11 cellular contexts compared by ENCODE assay signal in genomic region chr7:102451371-102452054, GRCh38. TPM values are rescaled to one million over a fixed set of nuclear protein-coding genes. Genes with fewer than 3 reads are reported as not detected.
DNase-seq lines count a peak whose midpoint lies in the region; ATAC-seq, FAIRE-seq and TF ChIP-seq lines count a peak whose summit lies in the region.
"Had no signal": no experiment of that assay in that cellular context is flagged by ENCODE, and none has a peak within 500 bp of the region (broad histone marks: within the 10 kb centered on the region; RNA-seq: fewer than 3 reads in every experiment).

No MANE protein-coding gene starts in this region.

- H3K79me2 ChIP-seq in mammary epithelial cell (ENCODE audit: insufficient read depth, low read length) = no peaks in the 10 kb centered on the region

- intact Hi-C loops in mammary epithelial cell (cut with micrococcal nuclease) = loop anchor here (2.0 kb wide), 2 partner anchors 39 to 47 kb away; no protein-coding TSS in a partner anchor

- 12% methylated on average over 16 of the region's 23 CpGs for WGBS in mammary epithelial cell (ENCODE audit: low coverage, missing lambda C conversion rate)
- 50 to 62% (median 54%) methylated on average over 22 to 23 of the region's 23 CpGs for WGBS in small intestine, 3 donors

- H3K27ac ChIP-seq in mammary epithelial cell (ENCODE audit: insufficient read depth, low read depth, low read length) = no peak overlapping the region
- H3K27ac ChIP-seq in small intestine (ENCODE audit: low read depth in 1 of 2, low read length in 1 of 2) = no peak overlapping the region

- peak; percentile 61 for DNase-seq in ELR (ENCODE audit: low read depth)
- DNase-seq in NCI-H2227 (lab: John Stamatoyannopoulos, UW; ENCODE audit: unreplicated experiment) = peak; percentile 74
- DNase-seq in mammary epithelial cell = peak; percentile 53
- peak; percentile 83 for DNase-seq in myocyte (ENCODE audit: low read depth)
- DNase-seq in small intestine = no peak
- DNase-seq in NOMO-1 treated with dmso at 0.1 percent for 144 hours (lab: John Stamatoyannopoulos, UW; ENCODE audit: unreplicated experiment) = no peak
- DNase-seq: activated CD4-positive, alpha-beta T cell treated with anti-CD3 and anti-CD28 coated beads, Interleukin-2, amount 50 U/mL, for 4 hours; activated naive CD8-positive, alpha-beta T cell treated with anti-CD3 and anti-CD28 coated beads for 36 hours; CD8-positive, alpha-beta T cell had no signal

- H3K36me3 ChIP-seq in mammary epithelial cell (ENCODE audit: insufficient read depth, low read length) = peaks cover 5% of the 10 kb centered on the region
- peaks cover 4 to 5% of the 10 kb centered on the region in 2 donors for H3K36me3 ChIP-seq in small intestine (ENCODE audit: control insufficient read depth in 2 of 2, insufficient read depth in 2 of 2, low read length in 2 of 2)

- TF ChIP-seq CTCF in mammary epithelial cell (conservative IDR thresholded peaks at IDR 0.05 in 1 of 2, IDR thresholded peaks at IDR 0.05 in 1 of 2; ENCODE audit: extremely low read depth in 1 of 2, insufficient read depth in 1 of 2, low read depth in 1 of 2, low read length in 2 of 2) = peak in 1 of 2 donors; percentile 19

- in situ Hi-C loops in mammary epithelial cell (cut with MboI; ENCODE audit: low sequenced_read_pairs in 2 of 2) = no loop called here

- ATAC-seq in GM21515 (IDR thresholded peaks at IDR 0.05; ENCODE audit: unreplicated experiment) (no peak), HG02840 (IDR thresholded peaks at IDR 0.05; ENCODE audit: low FRiP score, unreplicated experiment) (no peak)
- ATAC-seq: CD8-positive, alpha-beta T cell had no signal

- H3K27me3 ChIP-seq in mammary epithelial cell (ENCODE audit: insufficient read depth, low read length) (no peaks in the 10 kb centered on the region), small intestine (ENCODE audit: control insufficient read depth in 2 of 2, insufficient read depth in 2 of 2, low read length in 2 of 2) (no peaks in the 10 kb centered on the region)

- CTCF ChIA-PET in mammary epithelial cell (lab: Charles Lee; ENCODE audit: low non-redundant PET) = no interaction called here

- peak overlapping the region; percentile 57 for H3K4me2 ChIP-seq in mammary epithelial cell (ENCODE audit: insufficient read depth, low read depth, low read length)

- no peaks in the 10 kb centered on the region for H4K20me1 ChIP-seq in mammary epithelial cell (ENCODE audit: insufficient read depth, low read length)

- no TSS peak for BruUV-seq in mammary epithelial cell (replicated peaks; lab: Mats Ljungman, UMichigan)

- no peaks in the 10 kb centered on the region for H3K9me3 ChIP-seq in mammary epithelial cell (replicated peaks; ENCODE audit: insufficient read depth, low read length)
- H3K9me3 ChIP-seq in small intestine (ENCODE audit: control insufficient read depth, low read depth) = no peaks in the 10 kb centered on the region

- no peak overlapping the region for H3K9ac ChIP-seq in mammary epithelial cell (ENCODE audit: insufficient read depth, low read length)

- H2AFZ ChIP-seq in mammary epithelial cell (ENCODE audit: low read depth, low read length) = peak overlapping the region; percentile 49

- H3K4me3 ChIP-seq in mammary epithelial cell (replicated peaks in 1 of 3; ENCODE audit: insufficient read depth in 1 of 3, low read depth in 2 of 3, low read length in 3 of 3) = no peak overlapping the region
- H3K4me3 ChIP-seq in small intestine (ENCODE audit: low read depth in 1 of 2, low read length in 2 of 2) = no peak overlapping the region

- no peak for FAIRE-seq in small intestine (lab: Jason Lieb, UNC)

- dilution Hi-C loops in mammary epithelial cell (cut with HindIII; ENCODE audit: low sequenced_read_pairs) = no loop called here

- H3K4me1 ChIP-seq in mammary epithelial cell (ENCODE audit: insufficient read depth, low read length) (peaks cover 9% of the 10 kb centered on the region), small intestine (ENCODE audit: control insufficient read depth in 2 of 2, insufficient read depth in 1 of 2, low read depth in 1 of 2, low read length in 1 of 2) (no peaks in the 10 kb centered on the region)

RNA-seq across cellular contexts. Expression of gene ALKBH4, which starts 13.2 kb away (rescaled TPM):
- total RNA-seq in mammary epithelial cell (10 to 100 TPM in 1 of 2 donors, 1 to 10 TPM in 1; 9.2 to 12.5 TPM), myocyte (17.5 and 28.7 TPM in 2 replicates)
- polyA plus RNA-seq in mammary epithelial cell (5.3 TPM), small intestine (10 to 100 TPM in 1 of 3 donors, 1 to 10 TPM in 2; 6.7 to 10.1 (median 7.8) TPM)
- polyA minus RNA-seq in mammary epithelial cell = 0.41 TPM
- polyA plus RNA-seq in myocyte (2012) = 13.2 TPM

RNA-seq across cellular contexts. Expression of gene LRWD1, which starts 13.3 kb away (rescaled TPM):
- total RNA-seq in mammary epithelial cell (10 to 100 TPM; 17.8 to 18.3 TPM), myocyte (41.3 and 52.0 TPM in 2 replicates)
- polyA plus RNA-seq in mammary epithelial cell (18.0 TPM), small intestine (10 to 100 TPM; 12.5 to 17.4 (median 14.6) TPM)
- 10.0 TPM for polyA minus RNA-seq in mammary epithelial cell
- 25.9 TPM for polyA plus RNA-seq in myocyte (2012)

RNA-seq across cellular contexts. Expression of gene ORAI2, which starts 18.1 kb away (rescaled TPM):
- total RNA-seq in mammary epithelial cell (10 to 100 TPM; 17.3 to 28.0 TPM), myocyte (33.5 and 55.6 TPM in 2 replicates)
- polyA plus RNA-seq in mammary epithelial cell (10.7 TPM), small intestine (1 to 10 TPM in 2 of 3 donors, under 1 TPM in 1; 0.89 to 8.8 (median 4.1) TPM)
- 13.6 TPM for polyA minus RNA-seq in mammary epithelial cell
- 63.7 TPM for polyA plus RNA-seq in myocyte (2012)

RNA-seq across cellular contexts. Expression of gene POLR2J, which starts 27.2 kb away (rescaled TPM):
- total RNA-seq in mammary epithelial cell (10 to 100 TPM; 19.3 to 50.5 TPM), myocyte (33.1 and 58.9 TPM in 2 replicates)
- polyA plus RNA-seq in mammary epithelial cell (75.1 TPM), small intestine (100 to 1,000 TPM in 2 of 3 donors, 10 to 100 TPM in 1; 75.7 to 169 (median 145) TPM)
- 5.2 TPM for polyA minus RNA-seq in mammary epithelial cell
- 193 TPM for polyA plus RNA-seq in myocyte (2012)

RNA-seq across cellular contexts. Expression of gene PRKRIP1, which starts 55.4 kb away (rescaled TPM):
- total RNA-seq in mammary epithelial cell (10 to 100 TPM; 13.3 to 27.1 TPM), myocyte (36.2 and 38.9 TPM in 2 replicates)
- polyA plus RNA-seq in mammary epithelial cell (13.2 TPM), small intestine (10 to 100 TPM; 17.5 to 21.5 (median 18.6) TPM)
- polyA minus RNA-seq in mammary epithelial cell = 1.0 TPM
- polyA plus RNA-seq in myocyte (2012) = 46.3 TPM

Comparison
In these comparisons a context has a peak if more than half of its experiments do, and no peak if none do; other contexts are left out.
1. DNase-seq: peak in ELR (single experiment), NCI-H2227 (single experiment), mammary epithelial cell (single experiment) and myocyte (single experiment); none in small intestine (single experiment) and NOMO-1 treated with dmso at 0.1 percent for 144 hours (single experiment).